Comparison of ENCODE assay signal across 33 cellular contexts in the genomic region with DNA sequence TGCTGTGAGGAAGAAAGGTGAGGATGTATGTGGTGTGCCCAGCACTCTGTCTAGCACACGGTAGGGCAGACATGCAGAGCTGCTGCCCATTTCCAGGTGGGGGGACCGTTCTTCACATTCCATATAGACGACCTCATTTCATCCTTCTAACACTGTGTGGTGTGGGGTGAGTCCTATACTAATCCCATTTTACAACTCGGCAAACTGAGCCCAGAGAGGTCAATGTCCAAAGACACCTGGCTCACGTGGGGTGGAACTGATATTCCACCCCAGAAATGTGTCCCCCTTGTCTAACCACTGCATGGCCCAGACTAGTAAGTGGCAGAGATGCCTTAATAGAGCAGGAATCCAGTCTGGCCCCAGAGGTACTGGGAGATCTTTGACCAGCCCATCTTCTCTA.
DNase-seq lines count a peak whose midpoint lies in the region; ATAC-seq, FAIRE-seq and TF ChIP-seq lines count a peak whose summit lies in the region.
"Had no signal": no experiment of that assay in that cellular context is flagged by ENCODE, and none has a peak within 500 bp of the region (broad histone marks: within the 10 kb centered on the region; RNA-seq: fewer than 3 reads in every experiment).

No MANE protein-coding gene starts in this region.

- WGBS in HepG2 (ENCODE audit: low lambda C conversion rate), result 0% methylated on average over 5 of the region's 5 CpGs
- 58% methylated on average over 3 of the region's 5 CpGs for WGBS in right lobe of liver (ENCODE audit: insufficient coverage, low coverage, low lambda C conversion rate, missing lambda C conversion rate)
- 0% methylated on average over 5 of the region's 5 CpGs for WGBS in K562 (ENCODE audit: insufficient coverage, low coverage, missing lambda C conversion rate)
- WGBS in H1 (ENCODE audit: extremely low coverage in 1 of 2, insufficient coverage in 1 of 2, insufficient read length in 1 of 2, insufficient replicate concordance in 2 of 2, low coverage in 1 of 2, low lambda C conversion rate in 2 of 2, missing lambda C conversion rate in 1 of 2), 2 experiments, result 84% methylated on average over 5 of the region's 5 CpGs; no CpG with 5 or more reads in 1 of the 2 experiments

- H3K27ac ChIP-seq in HepG2 (ENCODE audit: extremely low read length, insufficient read depth, low read length) (no peak overlapping the region), right lobe of liver (no peak overlapping the region), K562 (ENCODE audit: extremely low read depth, low read depth, low read length) (no peak overlapping the region), H1 (ENCODE audit: low read depth, low read length) (no peak overlapping the region)
- H3K27ac ChIP-seq: 22Rv1; A549; BLaER1; BLaER1 treated with 17β-estradiol and CSF1 and Interleukin-3, amounts not matched to agents 10 nM and 100 nM; C4-2B had no signal

- ATAC-seq in HepG2 (no peak), right lobe of liver (no peak), K562 (no peak), GM18498 (IDR thresholded peaks at IDR 0.05; ENCODE audit: unreplicated experiment) (no peak)
- ATAC-seq: A549; CD8-positive, alpha-beta T cell had no signal

- H4K20me1 ChIP-seq in HepG2 (ENCODE audit: insufficient read depth, low read length) (no peaks in the 10 kb centered on the region), K562 (replicated peaks; ENCODE audit: control insufficient read depth, insufficient read depth, low read length) (peaks cover 8% of the 10 kb centered on the region), H1 (replicated peaks in 1 of 2; ENCODE audit: control insufficient read depth in 1 of 2, insufficient read depth in 2 of 2, low read length in 2 of 2) (no peaks in the 10 kb centered on the region)
- H4K20me1 ChIP-seq: BLaER1; BLaER1 treated with 17β-estradiol and CSF1 and Interleukin-3, amounts not matched to agents 10 nM and 100 nM had no signal

- TF ChIP-seq EP300 in HepG2 (IDR thresholded peaks at IDR 0.05; ENCODE audit: low read depth in 2 of 2, low read length in 2 of 2) (no peak), HepG2 (CRISPR knock-in tag; IDR thresholded peaks at IDR 0.05; ENCODE audit: borderline replicate concordance) (no peak), K562 (IDR thresholded peaks at IDR 0.05; ENCODE audit: low read length) (no peak), H1 (IDR thresholded peaks at IDR 0.05; ENCODE audit: borderline replicate concordance in 1 of 2, low read depth in 2 of 2, low read length in 2 of 2) (no peak)

- H3K4me2 ChIP-seq in HepG2 (ENCODE audit: low read depth, low read length) (no peak overlapping the region), K562 (ENCODE audit: insufficient read depth, low read length) (no peak overlapping the region), H1 (ENCODE audit: insufficient read depth in 1 of 2, low read depth in 2 of 2, low read length in 2 of 2) (no peak overlapping the region)
- H3K4me2 ChIP-seq: A549; BLaER1; BLaER1 treated with 17β-estradiol and CSF1 and Interleukin-3, amounts not matched to agents 10 nM and 100 nM had no signal

- no peaks in the 10 kb centered on the region for H3K36me3 ChIP-seq in HepG2 (replicated peaks in 1 of 2; ENCODE audit: control insufficient read depth in 1 of 2, insufficient read depth in 2 of 2, low read length in 2 of 2)
- no peaks in the 10 kb centered on the region for H3K36me3 ChIP-seq in right lobe of liver
- H3K36me3 ChIP-seq in K562 (ENCODE audit: control insufficient read depth, insufficient read depth, low read length), result no peaks in the 10 kb centered on the region
- H3K36me3 ChIP-seq in H1 (ENCODE audit: control insufficient read depth in 2 of 4, insufficient read depth in 4 of 4, low read length in 3 of 4), result no peaks in the 10 kb centered on the region
- H3K36me3 ChIP-seq: BE2C; BLaER1; BLaER1 treated with 17β-estradiol and CSF1 and Interleukin-3, amounts not matched to agents 10 nM and 100 nM had no signal

- intact Hi-C loops in HepG2 (cut with micrococcal nuclease; ENCODE audit: unreplicated experiment) (no loop called here), right lobe of liver (cut with DNase I) (no loop called here), K562 (cut with micrococcal nuclease) (no loop called here)

- H2AK5ac ChIP-seq in H1 (ENCODE audit: low read depth, low read length), result no peak overlapping the region

- no peak overlapping the region; the same call in 1 of the 2 replicates for H4K8ac ChIP-seq in H1 (ENCODE audit: extremely low read depth, insufficient read depth, low read length)

- H2AFZ ChIP-seq in HepG2 (ENCODE audit: low read length), result no peak overlapping the region
- no peak overlapping the region for H2AFZ ChIP-seq in K562 (ENCODE audit: low read depth, low read length)
- no peak overlapping the region for H2AFZ ChIP-seq in H1 (ENCODE audit: low read length)

- TF ChIP-seq CTCF in HepG2 (CRISPR knock-in tag; IDR thresholded peaks at IDR 0.05) (no peak), right lobe of liver (IDR thresholded peaks at IDR 0.05) (no peak), K562 (IDR thresholded peaks at IDR 0.05 in 2 of 3, conservative IDR thresholded peaks at IDR 0.05 in 1 of 3; ENCODE audit: insufficient read depth in 2 of 3, low read depth in 1 of 3, low read length in 3 of 3) (no peak), H1 (IDR thresholded peaks at IDR 0.05; ENCODE audit: control extremely low read depth in 1 of 3, insufficient read depth in 1 of 3, low read depth in 1 of 3, low read length in 3 of 3) (no peak)

- H2BK15ac ChIP-seq in H1 (ENCODE audit: low read length), result no peak overlapping the region

- H3K4me1 ChIP-seq in HepG2 (ENCODE audit: insufficient read depth, low read length) (peaks cover 9% of the 10 kb centered on the region; the same call in 1 of the 2 replicates), right lobe of liver (no peaks in the 10 kb centered on the region), K562 (replicated peaks in 1 of 2; ENCODE audit: control insufficient read depth in 2 of 2, insufficient read depth in 2 of 2, low read length in 2 of 2) (no peaks in the 10 kb centered on the region), H1 (replicated peaks in 1 of 4; ENCODE audit: control insufficient read depth in 3 of 4, insufficient read depth in 4 of 4, low read length in 3 of 4) (no peaks in the 10 kb centered on the region)
- H3K4me1 ChIP-seq: A549; BE2C; BLaER1; BLaER1 treated with 17β-estradiol and CSF1 and Interleukin-3, amounts not matched to agents 10 nM and 100 nM; Caco-2 had no signal

- TF ChIP-seq POLR2A in HepG2 (IDR thresholded peaks at IDR 0.05; ENCODE audit: insufficient read depth in 1 of 2, low read depth in 2 of 2, low read length in 2 of 2) (no peak), right lobe of liver (IDR thresholded peaks at IDR 0.05) (no peak), K562 (conservative IDR thresholded peaks at IDR 0.05) (no peak), H1 (IDR thresholded peaks at IDR 0.05; ENCODE audit: control extremely low read depth in 1 of 2, low read depth in 2 of 2, low read length in 2 of 2) (no peak)

- CTCF ChIA-PET in HepG2 (lab: Yijun Ruan, JAX; ENCODE audit: low intra/inter-chr PET ratio, low total read pairs) (no interaction called here), K562 (lab: Yijun Ruan, JAX; ENCODE audit: low intra/inter-chr PET ratio) (no interaction called here), H1 (lab: Charles Lee; ENCODE audit: partially characterized antibody) (interaction anchor here (1.0 to 34.9 kb wide), 3 partner anchors 9 to 216 kb away, joined by 4 to 765 read pairs (median 116); a partner anchor contains a TSS)

- no peak overlapping the region for H3K18ac ChIP-seq in H1 (ENCODE audit: extremely low read depth, low read length)

- no peak overlapping the region for H3K23ac ChIP-seq in H1 (ENCODE audit: insufficient read length)

- H3K79me1 ChIP-seq in H1 (ENCODE audit: low read depth, low read length), result no peaks in the 10 kb centered on the region

- H3K9me3 ChIP-seq in HepG2 (ENCODE audit: low read length) (no peaks in the 10 kb centered on the region), right lobe of liver (no peaks in the 10 kb centered on the region), K562 (replicated peaks; ENCODE audit: control insufficient read depth, insufficient read depth, low read depth, low read length) (no peaks in the 10 kb centered on the region), H1 (ENCODE audit: insufficient read depth in 2 of 2, low read depth in 1 of 2, low read length in 1 of 2) (no peaks in the 10 kb centered on the region)
- H3K9me3 ChIP-seq: A549, BE2C, BLaER1, Caco-2 had no signal

- H3K14ac ChIP-seq in H1 (ENCODE audit: insufficient read length), result no peak overlapping the region

- H3K4me3 ChIP-seq in HepG2 (replicated peaks in 1 of 3; ENCODE audit: insufficient read depth in 1 of 3, low read depth in 2 of 3, low read length in 3 of 3) (no peak overlapping the region), right lobe of liver (no peak overlapping the region), K562 (no peak overlapping the region), H1 (ENCODE audit: extremely low read depth in 1 of 4, insufficient read depth in 2 of 4, low read depth in 3 of 4, low read length in 4 of 4) (no peak overlapping the region)
- H3K4me3 ChIP-seq: A549; BLaER1; BLaER1 treated with 17β-estradiol and CSF1 and Interleukin-3, amounts not matched to agents 10 nM and 100 nM had no signal

- no peak overlapping the region for H3K56ac ChIP-seq in H1 (replicated peaks; ENCODE audit: insufficient read length, low read depth, low read length)

- no peaks in the 10 kb centered on the region for H3K9me1 ChIP-seq in K562 (ENCODE audit: control insufficient read depth, insufficient read depth, low read length)

- no peak overlapping the region for H2BK5ac ChIP-seq in H1 (ENCODE audit: low read depth, low read length)

- no peak overlapping the region for H4K5ac ChIP-seq in H1 (ENCODE audit: insufficient read length, low read depth, low read length)

- no peak for DNase-seq in HepG2 (ENCODE audit: low spot score)
- no peak for DNase-seq in right lobe of liver
- no peak for DNase-seq in K562 (ENCODE audit: extremely low read depth in 1 of 4, low spot score in 3 of 4)
- no peak for DNase-seq in H1 (ENCODE audit: low read depth in 1 of 2, low spot score in 2 of 2)
- no peak for DNase-seq in glomerular visceral epithelial cell (ENCODE audit: extremely low spot score)
- DNase-seq: 8988T; ACHN; AML-193; BE2C; C1 segment of cervical spinal cord; Caco-2; Calu3; CD4-positive, alpha-beta memory T cell; CD4-positive, alpha-beta T cell; CD4-positive, CD25-positive, alpha-beta regulatory T cell; CD8-positive, alpha-beta memory T cell; CD8-positive, alpha-beta T cell; COR-L47; DMS 273 treated with DMSO at 0.1 percent for 48 hours; DMS153; DMS53; DMS79; DMS79 treated with DMSO at 0.1 percent for 48 hours; DND-41; EL had no signal

- H3K9ac ChIP-seq in HepG2 (ENCODE audit: insufficient read depth, low read depth, low read length), result no peak overlapping the region
- H3K9ac ChIP-seq in K562 (ENCODE audit: insufficient read depth in 1 of 2, low read depth in 2 of 2, low read length in 2 of 2), result no peak overlapping the region
- H3K9ac ChIP-seq in H1 (replicated peaks in 1 of 4; ENCODE audit: extremely low read depth in 1 of 4, low read depth in 3 of 4, low read length in 3 of 4), result no peak overlapping the region
- H3K9ac ChIP-seq: BLaER1; BLaER1 treated with 17β-estradiol and CSF1 and Interleukin-3, amounts not matched to agents 10 nM and 100 nM had no signal

- H3K79me2 ChIP-seq in HepG2 (ENCODE audit: insufficient read depth, low read length), result no peaks in the 10 kb centered on the region
- no peaks in the 10 kb centered on the region for H3K79me2 ChIP-seq in K562 (ENCODE audit: control insufficient read depth, insufficient read depth, low read length)
- no peaks in the 10 kb centered on the region for H3K79me2 ChIP-seq in H1 (ENCODE audit: control insufficient read depth in 1 of 2, insufficient read depth in 2 of 2, low read length in 2 of 2)

- BruUV-seq in HepG2 (replicated peaks; lab: Mats Ljungman, UMichigan) (no TSS peak), K562 (replicated peaks; lab: Mats Ljungman, UMichigan) (no TSS peak)

- FAIRE-seq in HepG2 (lab: Jason Lieb, UNC) (no peak), K562 (lab: Jason Lieb, UNC) (no peak), H1 (lab: Jason Lieb, UNC) (no peak)
- FAIRE-seq: A204.1, A549, D721Med had no signal

- H3K27me3 ChIP-seq in HepG2 (ENCODE audit: control insufficient read depth in 1 of 2, insufficient read depth in 2 of 2, low read length in 2 of 2) (peaks cover 3 to 37% of the 10 kb centered on the region in 2 experiments; a peak in 4 of 5 replicates), right lobe of liver (no peaks in the 10 kb centered on the region), K562 (ENCODE audit: control insufficient read depth in 2 of 2, insufficient read depth in 2 of 2, low read length in 2 of 2) (peaks cover 17 to 45% of the 10 kb centered on the region in 2 experiments; a peak in 4 of 5 replicates), H1 (replicated peaks in 1 of 4; ENCODE audit: control insufficient read depth in 3 of 4, extremely low read depth in 1 of 4, insufficient read depth in 3 of 4, low read length in 3 of 4) (no peaks in the 10 kb centered on the region)
- H3K27me3 ChIP-seq: BE2C; BLaER1; BLaER1 treated with 17β-estradiol and CSF1 and Interleukin-3, amounts not matched to agents 10 nM and 100 nM had no signal

- no peak for TF ChIP-seq RAD21 in HepG2 (CRISPR knock-in tag; IDR thresholded peaks at IDR 0.05)
- TF ChIP-seq RAD21 in K562 (CRISPR knock-in tag; conservative IDR thresholded peaks at IDR 0.05 in 1 of 2, IDR thresholded peaks at IDR 0.05 in 1 of 2), result no peak
- TF ChIP-seq RAD21 in H1 (IDR thresholded peaks at IDR 0.05 in 1 of 2, conservative IDR thresholded peaks at IDR 0.05 in 1 of 2; ENCODE audit: low read depth in 2 of 2, low read length in 2 of 2), result no peak

- in situ Hi-C loops in HepG2 (cut with HindIII; ENCODE audit: extremely low pct_ligation_motif_present, low pct_unique_long_range_greater_than_20kb), result no loop called here
- in situ Hi-C loops in K562 (cut with MboI), result loop anchor here (25.0 kb wide), 1 partner anchor 1244 kb away; no protein-coding TSS in a partner anchor

- H2BK20ac ChIP-seq in H1 (ENCODE audit: low read length), result no peak overlapping the region

- peak overlapping the region; percentile 13; the same call in 1 of the 2 replicates for H2BK12ac ChIP-seq in H1 (ENCODE audit: low read depth, low read length)

- peak overlapping the region; percentile 25 for H4K91ac ChIP-seq in H1 (replicated peaks; ENCODE audit: insufficient read length, low read length)

- POLR2A ChIA-PET in HepG2 (lab: Yijun Ruan, JAX) (no interaction called here), K562 (lab: Yijun Ruan, JAX) (interaction anchor here (0.8 kb wide), 1 partner anchor 658 kb away, joined by 4 read pairs; no protein-coding TSS in a partner anchor), H1 (lab: Charles Lee; ENCODE audit: partially characterized antibody) (no interaction called here)

- no peak overlapping the region for H3K4ac ChIP-seq in H1 (replicated peaks; ENCODE audit: insufficient read length, low read depth, low read length)

- H2BK120ac ChIP-seq in H1 (replicated peaks; ENCODE audit: low read depth, low read length), result no peak overlapping the region

- no peaks in the 10 kb centered on the region for H3K23me2 ChIP-seq in H1 (ENCODE audit: low read depth, low read length)
